In genomic region chr9:2086971-2087370, GRCh38 we compare ENCODE assay signal across 13 cellular contexts.
A peak's percentile ranks its signal among the peaks of the same experiment; 100 is the strongest.
DNase-seq lines count a peak whose midpoint lies in the region; ATAC-seq and TF ChIP-seq lines count a peak whose summit lies in the region.
"Had no signal": no experiment of that assay in that cellular context is flagged by ENCODE, and none has a peak within 500 bp of the region (broad histone marks: within the 10 kb centered on the region; RNA-seq: fewer than 3 reads in every experiment).

No MANE protein-coding gene starts in this region.

- no peak for TF ChIP-seq POLR2A in GM18505 (IDR thresholded peaks at IDR 0.05; ENCODE audit: borderline replicate concordance, extremely low read depth, insufficient read depth, insufficient read length)

- no peaks in the 10 kb centered on the region for H4K20me1 ChIP-seq in GM23338 (replicated peaks; ENCODE audit: insufficient read depth)
- H4K20me1 ChIP-seq: BLaER1 treated with 17β-estradiol and CSF1 and Interleukin-3, amounts not matched to agents 10 nM and 100 nM had no signal

- no peaks in the 10 kb centered on the region for H3K27me3 Mint-ChIP-seq in activated naive CD8-positive, alpha-beta T cell treated with anti-CD3 and anti-CD28 coated beads, Interleukin-2, amount 50 U/mL, for 24 hours
- no peaks in the 10 kb centered on the region for H3K27me3 Mint-ChIP-seq in GM23338 (ENCODE audit: insufficient read depth, low read depth, poor library complexity)

- no peak overlapping the region for H3K27ac ChIP-seq in GM23338 (ENCODE audit: low read depth)
- H3K27ac ChIP-seq: BLaER1 treated with 17β-estradiol and CSF1 and Interleukin-3, amounts not matched to agents 10 nM and 100 nM had no signal

- H3K27me3 ChIP-seq in GM23338 (ENCODE audit: insufficient read depth), result no peaks in the 10 kb centered on the region
- H3K27me3 ChIP-seq: BLaER1 treated with 17β-estradiol and CSF1 and Interleukin-3, amounts not matched to agents 10 nM and 100 nM had no signal

- H3K79me2 ChIP-seq in GM23338 (replicated peaks; ENCODE audit: insufficient read depth), result no peaks in the 10 kb centered on the region

- no peak overlapping the region for H3K4me2 ChIP-seq in GM23338
- H3K4me2 ChIP-seq: BLaER1 treated with 17β-estradiol and CSF1 and Interleukin-3, amounts not matched to agents 10 nM and 100 nM had no signal

- peak; percentile 50 for ATAC-seq in GM18505 (IDR thresholded peaks at IDR 0.05; ENCODE audit: unreplicated experiment)
- ATAC-seq in GM19025 (IDR thresholded peaks at IDR 0.05; ENCODE audit: low read depth, unreplicated experiment), result peak; percentile 52
- peak; percentile 44 for ATAC-seq in HG02852 (IDR thresholded peaks at IDR 0.05; ENCODE audit: unreplicated experiment)
- ATAC-seq in activated naive CD8-positive, alpha-beta T cell treated with anti-CD3 and anti-CD28 coated beads, Interleukin-2, amount 50 U/mL, for 24 hours, result peak; percentile 58
- no peak for ATAC-seq in GM23338
- no peak for ATAC-seq in HG02763 (IDR thresholded peaks at IDR 0.05; ENCODE audit: unreplicated experiment)
- no peak for ATAC-seq in GM18867 (IDR thresholded peaks at IDR 0.05; ENCODE audit: unreplicated experiment)

- no peak overlapping the region for H2AFZ ChIP-seq in GM23338

- H3K9me2 ChIP-seq in GM23338 (ENCODE audit: insufficient read depth), result no peaks in the 10 kb centered on the region

- H3K4me1 ChIP-seq in GM23338 (ENCODE audit: insufficient read depth), result no peaks in the 10 kb centered on the region

- no peak for TF ChIP-seq CTCF in GM23338 (conservative IDR thresholded peaks at IDR 0.05; ENCODE audit: low read depth in 2 of 2)

- H3K4me1 Mint-ChIP-seq in activated naive CD8-positive, alpha-beta T cell treated with anti-CD3 and anti-CD28 coated beads, Interleukin-2, amount 50 U/mL, for 24 hours, result peaks cover 20% of the 10 kb centered on the region
- H3K4me1 Mint-ChIP-seq in GM23338, result no peaks in the 10 kb centered on the region; the same call in 2 of the 3 replicates

- no peaks in the 10 kb centered on the region; the same call in 1 of the 2 replicates for H3K36me3 ChIP-seq in GM23338 (ENCODE audit: insufficient read depth)

- H3K4me3 Mint-ChIP-seq in activated naive CD8-positive, alpha-beta T cell treated with anti-CD3 and anti-CD28 coated beads, Interleukin-2, amount 50 U/mL, for 24 hours, result no peak overlapping the region
- H3K4me3 Mint-ChIP-seq in GM23338, result no peak overlapping the region
- H3K4me3 Mint-ChIP-seq: immature natural killer cell had no signal

- no peaks in the 10 kb centered on the region for H3F3A ChIP-seq in GM23338 (replicated peaks; ENCODE audit: low read depth)

- no peak overlapping the region for H3K4me3 ChIP-seq in GM23338
- H3K4me3 ChIP-seq: BLaER1 treated with 17β-estradiol and CSF1 and Interleukin-3, amounts not matched to agents 10 nM and 100 nM had no signal

- peak; percentile 5 for DNase-seq in activated naive CD8-positive, alpha-beta T cell treated with anti-CD3 and anti-CD28 coated beads, Interleukin-2, amount 50 U/mL, for 24 hours
- DNase-seq in GM23338 (ENCODE audit: low spot score), result no peak
- DNase-seq: anterior cingulate cortex; DMS79; NCI-H1048; NK-92 treated with Interleukin-12 subunit alpha and Interleukin-12 subunit beta, amount 100 ng/mL, for 24 hours had no signal

- peaks cover 66% of the 10 kb centered on the region for H3K36me3 Mint-ChIP-seq in activated naive CD8-positive, alpha-beta T cell treated with anti-CD3 and anti-CD28 coated beads, Interleukin-2, amount 50 U/mL, for 24 hours (ENCODE audit: low read depth)
- H3K36me3 Mint-ChIP-seq in GM23338 (ENCODE audit: low read depth), result no peaks in the 10 kb centered on the region

- H3K27ac Mint-ChIP-seq in activated naive CD8-positive, alpha-beta T cell treated with anti-CD3 and anti-CD28 coated beads, Interleukin-2, amount 50 U/mL, for 24 hours, result peak overlapping the region; percentile 53
- H3K27ac Mint-ChIP-seq in GM23338, result no peak overlapping the region

- no peaks in the 10 kb centered on the region for H3K9me3 Mint-ChIP-seq in activated naive CD8-positive, alpha-beta T cell treated with anti-CD3 and anti-CD28 coated beads, Interleukin-2, amount 50 U/mL, for 24 hours
- no peaks in the 10 kb centered on the region for H3K9me3 Mint-ChIP-seq in GM23338
- H3K9me3 Mint-ChIP-seq: immature natural killer cell had no signal

TF ChIP-seq in GM23338, 12 proteins besides CTCF, POLR2A, EP300 and RAD21:
- TF ChIP-seq ZNF114 (CRISPR knock-in tag; IDR thresholded peaks at IDR 0.05), result no peak
- TF ChIP-seq, protein P1, sequence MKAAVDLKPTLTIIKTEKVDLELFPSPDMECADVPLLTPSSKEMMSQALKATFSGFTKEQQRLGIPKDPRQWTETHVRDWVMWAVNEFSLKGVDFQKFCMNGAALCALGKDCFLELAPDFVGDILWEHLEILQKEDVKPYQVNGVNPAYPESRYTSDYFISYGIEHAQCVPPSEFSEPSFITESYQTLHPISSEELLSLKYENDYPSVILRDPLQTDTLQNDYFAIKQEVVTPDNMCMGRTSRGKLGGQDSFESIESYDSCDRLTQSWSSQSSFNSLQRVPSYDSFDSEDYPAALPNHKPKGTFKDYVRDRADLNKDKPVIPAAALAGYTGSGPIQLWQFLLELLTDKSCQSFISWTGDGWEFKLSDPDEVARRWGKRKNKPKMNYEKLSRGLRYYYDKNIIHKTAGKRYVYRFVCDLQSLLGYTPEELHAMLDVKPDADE (IDR thresholded peaks at IDR 0.05), result no peak

Comparison
In these comparisons a context has a peak if more than half of its experiments do, and no peak if none do; other contexts are left out.
1. ATAC-seq: peak in GM18505 (single experiment), GM19025 (single experiment), HG02852 (single experiment) and activated naive CD8-positive, alpha-beta T cell treated with anti-CD3 and anti-CD28 coated beads, Interleukin-2, amount 50 U/mL, for 24 hours (single experiment); none in GM23338 (single experiment), HG02763 (single experiment) and GM18867 (single experiment).